In the genomic region with DNA sequence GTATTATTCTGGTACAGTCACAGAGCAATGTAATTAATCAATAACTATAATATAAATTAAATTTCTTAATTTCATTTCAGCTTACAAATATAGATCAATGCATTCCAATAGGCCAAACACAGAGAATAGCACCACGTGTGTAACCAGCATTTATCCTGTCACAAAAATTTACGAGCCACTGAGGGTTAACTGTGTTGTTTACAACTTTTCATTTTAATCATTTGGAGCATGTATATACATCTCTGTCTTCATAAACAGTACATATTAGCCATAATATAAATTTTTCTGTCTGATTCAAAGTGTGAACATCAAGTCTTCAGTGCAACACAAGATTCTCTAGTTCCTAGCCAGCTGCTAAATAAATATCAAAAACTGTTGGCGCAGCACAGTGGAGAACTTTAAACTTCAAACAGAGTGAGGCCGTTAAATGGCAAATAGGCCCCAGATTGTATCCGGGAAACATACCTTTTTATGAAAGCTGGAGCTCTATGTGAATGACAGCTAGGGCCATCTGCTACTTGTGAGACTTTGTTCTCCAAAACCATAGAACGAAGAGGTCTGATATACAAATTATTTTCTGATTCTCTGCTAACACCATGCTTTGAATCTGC, we compare ENCODE assay signal across 1 cellular context.
TF ChIP-seq lines count a peak whose summit lies in the region.

No MANE protein-coding gene starts in this region.

TF ChIP-seq in HepG2, 621 proteins besides CTCF, POLR2A, EP300 and RAD21 (continued from another document and continues in another):
- TF ChIP-seq ARID3A (IDR thresholded peaks at IDR 0.05; ENCODE audit: low read depth, low read length) (peak; percentile 65; the same call in 1 of the 2 replicates), SOX6 (IDR thresholded peaks at IDR 0.05) (no peak), SOX6 (CRISPR knock-in tag; IDR thresholded peaks at IDR 0.05) (peak; percentile 78), HMGXB4 (CRISPR knock-in tag; IDR thresholded peaks at IDR 0.05; ENCODE audit: borderline replicate concordance in 1 of 2, low read depth in 1 of 2) (no peak), ZSCAN25 (CRISPR knock-in tag; IDR thresholded peaks at IDR 0.05) (no peak), GFI1 (CRISPR knock-in tag; IDR thresholded peaks at IDR 0.05; ENCODE audit: borderline replicate concordance) (0 out of 2 replicates have a peak, but pooled peaks have one; percentile 43), KMT2A (CRISPR knock-in tag; IDR thresholded peaks at IDR 0.05) (no peak), ZSCAN20 (CRISPR knock-in tag; IDR thresholded peaks at IDR 0.05; ENCODE audit: borderline replicate concordance) (0 out of 2 replicates have a peak, but pooled peaks have one; percentile 35), ZNF652 (CRISPR knock-in tag; IDR thresholded peaks at IDR 0.05; ENCODE audit: borderline replicate concordance, low read depth) (peak; percentile 76), RARA (CRISPR knock-in tag; IDR thresholded peaks at IDR 0.05) (peak; percentile 42), PHB2 (IDR thresholded peaks at IDR 0.05; ENCODE audit: partially characterized antibody) (no peak), GPN1 (CRISPR knock-in tag; IDR thresholded peaks at IDR 0.05; ENCODE audit: borderline replicate concordance) (no peak), ZNF547 (CRISPR knock-in tag; IDR thresholded peaks at IDR 0.05) (no peak), CAMTA2 (CRISPR knock-in tag; IDR thresholded peaks at IDR 0.05; ENCODE audit: borderline replicate concordance) (no peak), TFE3 (CRISPR knock-in tag; IDR thresholded peaks at IDR 0.05) (no peak), NFIC (IDR thresholded peaks at IDR 0.05; ENCODE audit: low read length) (peak; percentile 78), MIER3 (CRISPR knock-in tag; IDR thresholded peaks at IDR 0.05; ENCODE audit: borderline replicate concordance) (peak; percentile 37; the same call in 1 of the 2 replicates), ETV5 (CRISPR knock-in tag; IDR thresholded peaks at IDR 0.05; ENCODE audit: borderline replicate concordance) (peak; percentile 58; the same call in 1 of the 2 replicates), ZNF550 (CRISPR knock-in tag; IDR thresholded peaks at IDR 0.05; ENCODE audit: borderline replicate concordance) (no peak), HHEX (CRISPR knock-in tag; IDR thresholded peaks at IDR 0.05) (no peak), PAXIP1 (CRISPR knock-in tag; conservative IDR thresholded peaks at IDR 0.05) (peak; percentile 89), ELF3 (CRISPR knock-in tag; IDR thresholded peaks at IDR 0.05) (peak; percentile 60), ZNF879 (CRISPR knock-in tag; IDR thresholded peaks at IDR 0.05) (no peak), POGZ (CRISPR knock-in tag; IDR thresholded peaks at IDR 0.05) (peak; percentile 80; the same call in 1 of the 2 replicates), ASH2L (IDR thresholded peaks at IDR 0.05; ENCODE audit: insufficient read length, low read depth, low read length) (peak; percentile 79), SIX1 (CRISPR knock-in tag; IDR thresholded peaks at IDR 0.05; ENCODE audit: borderline replicate concordance) (peak; percentile 13; the same call in 1 of the 2 replicates), SOX13 (IDR thresholded peaks at IDR 0.05) (no peak), SOX13 (CRISPR knock-in tag; conservative IDR thresholded peaks at IDR 0.05 in 1 of 2, IDR thresholded peaks at IDR 0.05 in 1 of 2) (peak in 1 of 2 experiments; percentile 75; a peak in 2 of 4 replicates), ZMYM4 (CRISPR knock-in tag; IDR thresholded peaks at IDR 0.05) (peak; percentile 71), SMAD9 (CRISPR knock-in tag; IDR thresholded peaks at IDR 0.05) (no peak), DPF2 (CRISPR knock-in tag; IDR thresholded peaks at IDR 0.05; ENCODE audit: borderline replicate concordance, low read depth) (no peak), NR1H2 (CRISPR knock-in tag; IDR thresholded peaks at IDR 0.05; ENCODE audit: borderline replicate concordance, low read depth) (no peak), ZNF724P (CRISPR knock-in tag; IDR thresholded peaks at IDR 0.05; ENCODE audit: borderline replicate concordance) (no peak), SRF (IDR thresholded peaks at IDR 0.05; ENCODE audit: low read depth, low read length) (no peak), MED13 (CRISPR knock-in tag; IDR thresholded peaks at IDR 0.05) (0 out of 2 replicates have a peak, but pooled peaks have one; percentile 42), THAP11 (CRISPR knock-in tag; IDR thresholded peaks at IDR 0.05) (0 out of 2 replicates have a peak, but pooled peaks have one; percentile 20), ZNF501 (CRISPR knock-in tag; IDR thresholded peaks at IDR 0.05) (no peak), ETV6 (CRISPR knock-in tag; conservative IDR thresholded peaks at IDR 0.05) (no peak), ZNF572 (CRISPR knock-in tag; IDR thresholded peaks at IDR 0.05) (no peak), ZKSCAN8 (CRISPR knock-in tag; IDR thresholded peaks at IDR 0.05; ENCODE audit: borderline replicate concordance) (no peak; the same call in 1 of the 2 replicates), ZEB1 (IDR thresholded peaks at IDR 0.05; ENCODE audit: insufficient replicate concordance, low read depth) (peak; percentile 34), SIN3B (IDR thresholded peaks at IDR 0.05; ENCODE audit: low read length) (no peak), NR2F2 (IDR thresholded peaks at IDR 0.05; ENCODE audit: borderline replicate concordance, low read depth) (peak; percentile 47; the same call in 1 of the 2 replicates), AKAP8 (CRISPR knock-in tag; IDR thresholded peaks at IDR 0.05) (no peak), SNRNP70 (IDR thresholded peaks at IDR 0.05; ENCODE audit: low read depth, low read length) (no peak), FLYWCH1 (CRISPR knock-in tag; IDR thresholded peaks at IDR 0.05) (no peak), ZMYM3 (CRISPR knock-in tag; IDR thresholded peaks at IDR 0.05) (0 out of 2 replicates have a peak, but pooled peaks have one; percentile 11), ARID5B (CRISPR knock-in tag; IDR thresholded peaks at IDR 0.05) (peak; percentile 84), ZNF629 (CRISPR knock-in tag; conservative IDR thresholded peaks at IDR 0.05) (no peak), GTF2F1 (IDR thresholded peaks at IDR 0.05; ENCODE audit: low read length) (no peak)
- TF ChIP-seq, protein P1, sequence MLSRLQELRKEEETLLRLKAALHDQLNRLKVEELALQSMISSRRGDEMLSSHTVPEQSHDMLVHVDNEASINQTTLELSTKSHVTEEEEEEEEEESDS (CRISPR knock-in tag; IDR thresholded peaks at IDR 0.05; ENCODE audit: borderline replicate concordance) = no peak
- TF ChIP-seq, protein P2, sequence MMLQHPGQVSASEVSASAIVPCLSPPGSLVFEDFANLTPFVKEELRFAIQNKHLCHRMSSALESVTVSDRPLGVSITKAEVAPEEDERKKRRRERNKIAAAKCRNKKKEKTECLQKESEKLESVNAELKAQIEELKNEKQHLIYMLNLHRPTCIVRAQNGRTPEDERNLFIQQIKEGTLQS (CRISPR knock-in tag; IDR thresholded peaks at IDR 0.05) = no peak
- TF ChIP-seq, protein P3, sequence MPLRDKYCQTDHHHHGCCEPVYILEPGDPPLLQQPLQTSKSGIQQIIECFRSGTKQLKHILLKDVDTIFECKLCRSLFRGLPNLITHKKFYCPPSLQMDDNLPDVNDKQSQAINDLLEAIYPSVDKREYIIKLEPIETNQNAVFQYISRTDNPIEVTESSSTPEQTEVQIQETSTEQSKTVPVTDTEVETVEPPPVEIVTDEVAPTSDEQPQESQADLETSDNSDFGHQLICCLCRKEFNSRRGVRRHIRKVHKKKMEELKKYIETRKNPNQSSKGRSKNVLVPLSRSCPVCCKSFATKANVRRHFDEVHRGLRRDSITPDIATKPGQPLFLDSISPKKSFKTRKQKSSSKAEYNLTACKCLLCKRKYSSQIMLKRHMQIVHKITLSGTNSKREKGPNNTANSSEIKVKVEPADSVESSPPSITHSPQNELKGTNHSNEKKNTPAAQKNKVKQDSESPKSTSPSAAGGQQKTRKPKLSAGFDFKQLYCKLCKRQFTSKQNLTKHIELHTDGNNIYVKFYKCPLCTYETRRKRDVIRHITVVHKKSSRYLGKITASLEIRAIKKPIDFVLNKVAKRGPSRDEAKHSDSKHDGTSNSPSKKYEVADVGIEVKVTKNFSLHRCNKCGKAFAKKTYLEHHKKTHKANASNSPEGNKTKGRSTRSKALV (CRISPR knock-in tag; IDR thresholded peaks at IDR 0.05) = 0 out of 2 replicates have a peak, but pooled peaks have one; percentile 27
